In the genomic region with DNA sequence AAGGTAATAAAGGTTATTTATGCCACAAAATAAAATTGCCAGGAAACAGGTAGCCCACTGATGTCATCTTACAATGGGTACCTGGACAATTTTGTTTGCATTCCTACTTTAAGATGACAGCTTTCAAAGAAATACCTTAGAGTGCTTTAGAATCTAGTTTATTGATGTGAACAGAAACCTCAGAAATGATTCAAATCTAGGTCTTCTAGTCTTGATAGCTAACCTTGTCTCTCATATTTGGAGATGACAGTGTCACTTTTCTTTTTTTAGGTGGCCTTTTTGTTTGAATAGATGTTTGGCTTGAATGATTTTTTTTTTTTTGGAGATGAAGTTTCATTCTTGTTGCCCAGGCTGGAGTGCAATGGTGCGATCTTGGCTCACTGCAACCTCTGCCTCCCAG, we compare ENCODE assay signal across 24 cellular contexts.
DNase-seq lines count a peak whose midpoint lies in the region; ATAC-seq and TF ChIP-seq lines count a peak whose summit lies in the region.
"Had no signal": no experiment of that assay in that cellular context is flagged by ENCODE, and none has a peak within 500 bp of the region (broad histone marks: within the 10 kb centered on the region; RNA-seq: fewer than 3 reads in every experiment).

No MANE protein-coding gene starts in this region.

- H3K4me1 Mint-ChIP-seq in CD8-positive, alpha-beta T cell (ENCODE audit: low read depth), result peaks cover 26% of the 10 kb centered on the region
- H3K4me1 Mint-ChIP-seq: mesothelial cell of epicardium had no signal

- CTCF ChIA-PET in CD8-positive, alpha-beta T cell (lab: Charles Lee), result interaction anchor here (0.9 kb wide), 1 partner anchor 47 kb away, joined by 3 read pairs; no protein-coding TSS in a partner anchor

- no peaks in the 10 kb centered on the region for H3K4me1 ChIP-seq in CD8-positive, alpha-beta T cell (ENCODE audit: insufficient read depth, low read length)
- H3K4me1 ChIP-seq: esophagus squamous epithelium, prostate gland, suprapubic skin had no signal

- H3K27ac Mint-ChIP-seq in CD8-positive, alpha-beta T cell, result peak overlapping the region; percentile 76
- H3K27ac Mint-ChIP-seq: mesothelial cell of epicardium, nephron progenitor cell had no signal

- POLR2A ChIA-PET in CD8-positive, alpha-beta T cell (lab: Charles Lee), result no interaction called here

- H3K27me3 Mint-ChIP-seq in CD8-positive, alpha-beta T cell (ENCODE audit: low read depth), result no peaks in the 10 kb centered on the region

- H3K9me3 ChIP-seq in CD8-positive, alpha-beta T cell (ENCODE audit: low read length), result no peaks in the 10 kb centered on the region
- H3K9me3 ChIP-seq: esophagus squamous epithelium, prostate gland, suprapubic skin had no signal

- ATAC-seq in CD8-positive, alpha-beta T cell, result no peak
- peak; percentile 23 for ATAC-seq in GM18498 (IDR thresholded peaks at IDR 0.05; ENCODE audit: unreplicated experiment)
- peak; percentile 28 for ATAC-seq in GM21619 (IDR thresholded peaks at IDR 0.05; ENCODE audit: unreplicated experiment)
- ATAC-seq in HG03571 (IDR thresholded peaks at IDR 0.05; ENCODE audit: unreplicated experiment), result peak; percentile 34
- ATAC-seq in GM19452 (IDR thresholded peaks at IDR 0.05; ENCODE audit: unreplicated experiment), result no peak
- ATAC-seq: left colon had no signal

- intact Hi-C loops in CD8-positive, alpha-beta T cell (cut with DNase I, micrococcal nuclease), result no loop called here

- no peak overlapping the region for H3K4me3 Mint-ChIP-seq in CD8-positive, alpha-beta T cell
- H3K4me3 Mint-ChIP-seq: mesothelial cell of epicardium, nephron progenitor cell had no signal

- H3K36me3 Mint-ChIP-seq in CD8-positive, alpha-beta T cell, result peaks cover 45% of the 10 kb centered on the region

- no peak overlapping the region for H3K27ac ChIP-seq in CD8-positive, alpha-beta T cell (ENCODE audit: low read depth, low read length)
- H3K27ac ChIP-seq: esophagus squamous epithelium, prostate gland, suprapubic skin, VCaP had no signal

- no peak overlapping the region for H3K4me3 ChIP-seq in CD8-positive, alpha-beta T cell (ENCODE audit: low read depth, low read length)
- H3K4me3 ChIP-seq: esophagus squamous epithelium, prostate gland, smooth muscle cell, suprapubic skin had no signal

- no peak for TF ChIP-seq CTCF in CD8-positive, alpha-beta T cell (IDR thresholded peaks at IDR 0.05)

- no peak for DNase-seq in CD8-positive, alpha-beta T cell
- DNase-seq in KBM-7 (no peak), KG1 (lab: John Stamatoyannopoulos, UW) (no peak)
- DNase-seq: activated CD8-positive, alpha-beta memory T cell treated with anti-CD3 and anti-CD28 coated beads for 24 hours; activated gamma-delta T cell; AML-193; esophagus squamous epithelium; GOT3; Karpas-422; left colon; NCI-H1048; NCI-H2081 treated with DMSO at 0.1 percent for 48 hours; NCI-H524 treated with DMSO at 0.1 percent for 48 hours; nephron progenitor cell; stimulated activated CD4-positive, alpha-beta T cell treated with anti-CD3 and anti-CD28 coated beads, Interleukin-4, amount 100 ng/mL, for 4 hours had no signal

- no peaks in the 10 kb centered on the region for H3K9me3 Mint-ChIP-seq in CD8-positive, alpha-beta T cell
- H3K9me3 Mint-ChIP-seq: mesothelial cell of epicardium, nephron progenitor cell had no signal

- no peaks in the 10 kb centered on the region for H3K27me3 ChIP-seq in CD8-positive, alpha-beta T cell (ENCODE audit: insufficient read depth, low read length)
- H3K27me3 ChIP-seq: esophagus squamous epithelium, suprapubic skin had no signal

- H3K36me3 ChIP-seq in CD8-positive, alpha-beta T cell (ENCODE audit: insufficient read depth, low read length), result peaks cover 9% of the 10 kb centered on the region
- H3K36me3 ChIP-seq: prostate gland had no signal

- in situ Hi-C loops in KBM-7 (cut with MboI; ENCODE audit: low pct_unique_long_range_greater_than_20kb, low sequenced_read_pairs), result no loop called here

Comparison
In these comparisons a context has a peak if more than half of its experiments do, and no peak if none do; other contexts are left out.
1. ATAC-seq: peak in GM18498 (single experiment), GM21619 (single experiment) and HG03571 (single experiment); none in CD8-positive, alpha-beta T cell (single experiment) and GM19452 (single experiment).